8 cellular contexts compared by ENCODE assay signal in the genomic region with DNA sequence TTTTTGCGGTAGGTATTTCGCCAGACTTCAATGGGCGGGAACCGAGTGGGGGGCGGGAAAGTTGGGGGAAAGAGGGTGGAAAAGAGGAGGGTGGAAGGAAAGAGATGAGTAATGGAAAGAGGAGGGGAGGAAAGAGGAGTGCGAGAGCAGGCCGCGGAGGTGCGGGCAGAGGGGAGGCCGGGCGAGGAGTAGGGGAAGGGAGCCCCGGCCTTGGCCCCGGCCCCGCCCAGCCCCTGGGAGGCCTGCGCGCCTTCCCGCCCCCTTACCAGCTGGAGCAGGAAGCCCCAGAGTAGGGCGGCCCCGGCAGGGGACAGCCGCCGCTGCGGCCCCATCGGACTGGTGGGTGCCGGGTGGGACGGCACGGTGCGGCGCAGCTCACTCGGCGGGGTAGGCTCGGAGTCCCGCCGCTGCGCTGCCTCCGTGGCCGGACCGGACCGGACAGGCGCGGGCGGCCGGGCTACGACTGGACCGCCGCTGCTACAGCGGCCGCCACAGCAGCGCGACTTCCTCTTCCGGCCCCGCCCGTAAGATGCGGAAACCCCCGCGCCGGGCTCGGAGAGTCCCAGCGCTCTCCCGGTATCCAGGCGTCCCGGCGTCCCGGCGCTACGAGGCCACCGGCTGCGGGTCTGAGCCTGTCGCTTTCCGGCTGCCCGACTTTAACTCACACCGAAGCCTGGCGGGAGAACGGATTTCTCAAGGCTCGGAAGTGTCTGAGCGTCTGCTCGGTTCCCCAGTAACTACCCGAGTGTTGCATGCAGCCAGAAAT. TPM values are rescaled to one million over a fixed set of nuclear protein-coding genes. Genes with fewer than 3 reads are reported as not detected.
DNase-seq lines count a peak whose midpoint lies in the region; ATAC-seq and TF ChIP-seq lines count a peak whose summit lies in the region.

A gene with protein sequence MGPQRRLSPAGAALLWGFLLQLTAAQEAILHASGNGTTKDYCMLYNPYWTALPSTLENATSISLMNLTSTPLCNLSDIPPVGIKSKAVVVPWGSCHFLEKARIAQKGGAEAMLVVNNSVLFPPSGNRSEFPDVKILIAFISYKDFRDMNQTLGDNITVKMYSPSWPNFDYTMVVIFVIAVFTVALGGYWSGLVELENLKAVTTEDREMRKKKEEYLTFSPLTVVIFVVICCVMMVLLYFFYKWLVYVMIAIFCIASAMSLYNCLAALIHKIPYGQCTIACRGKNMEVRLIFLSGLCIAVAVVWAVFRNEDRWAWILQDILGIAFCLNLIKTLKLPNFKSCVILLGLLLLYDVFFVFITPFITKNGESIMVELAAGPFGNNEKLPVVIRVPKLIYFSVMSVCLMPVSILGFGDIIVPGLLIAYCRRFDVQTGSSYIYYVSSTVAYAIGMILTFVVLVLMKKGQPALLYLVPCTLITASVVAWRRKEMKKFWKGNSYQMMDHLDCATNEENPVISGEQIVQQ (minus strand): TSS at position 505 of the 766 bp plus-strand sequence. CDS start 173 bp downstream, at position 332.

- no peaks in the 10 kb centered on the region for H3K27me3 ChIP-seq in muscle layer of duodenum (ENCODE audit: low read depth, low read length)

- H3K36me3 ChIP-seq in muscle layer of duodenum (ENCODE audit: control insufficient read depth in 1 of 2, insufficient read depth in 2 of 2, low read length in 2 of 2), result no peaks in the 10 kb centered on the region

- peak within 1 kb of the TSS; percentile 88 for H3K4me3 Mint-ChIP-seq in activated T-cell treated with anti-CD3 and anti-CD28 coated beads, Interleukin-2, amount 50 U/mL, for 24 hours

- peak within 1 kb of the TSS; percentile 98 for H3K27ac ChIP-seq in muscle layer of duodenum (ENCODE audit: low read length)

- peak; percentile 1 for DNase-seq in DMS153 treated with DMSO at 0.1 percent for 48 hours (lab: John Stamatoyannopoulos, UW; ENCODE audit: unreplicated experiment)
- peak; percentile 90 for DNase-seq in activated T-cell treated with anti-CD3 and anti-CD28 coated beads, Interleukin-2, amount 50 U/mL, for 24 hours
- peak; percentile 74 for DNase-seq in stimulated activated CD8-positive, alpha-beta memory T cell treated with anti-CD3 and anti-CD28 coated beads, Interleukin-7, amount 100 ng/mL, for 24 hours (ENCODE audit: low read depth)

- ATAC-seq in GM21576 (IDR thresholded peaks at IDR 0.05; ENCODE audit: unreplicated experiment) (peak; percentile 79), esophagus mucosa (peak; percentile 93)

- H3K9me3 ChIP-seq in muscle layer of duodenum (ENCODE audit: control insufficient read depth in 1 of 2, low read length in 2 of 2), result no peaks in the 10 kb centered on the region

- TF ChIP-seq RAD21 in Ishikawa (IDR thresholded peaks at IDR 0.05; ENCODE audit: low read depth), result no peak

- TF ChIP-seq EP300 in Ishikawa (IDR thresholded peaks at IDR 0.05; ENCODE audit: borderline replicate concordance), result no peak

- peaks cover 66% of the 10 kb centered on the region for H3K4me1 Mint-ChIP-seq in activated T-cell treated with anti-CD3 and anti-CD28 coated beads, Interleukin-2, amount 50 U/mL, for 24 hours (ENCODE audit: low read depth)

- peak within 1 kb of the TSS; percentile 98 for H3K27ac Mint-ChIP-seq in activated T-cell treated with anti-CD3 and anti-CD28 coated beads, Interleukin-2, amount 50 U/mL, for 24 hours

- H3K4me1 ChIP-seq in muscle layer of duodenum (ENCODE audit: control insufficient read depth in 1 of 2, insufficient read depth in 2 of 2, low read length in 2 of 2), result peaks cover 3 to 8% of the 10 kb centered on the region in 2 donors

- H3K4me3 ChIP-seq in muscle layer of duodenum (ENCODE audit: low read depth in 1 of 2, low read length in 2 of 2), result peak within 1 kb of the TSS; percentile 77 to 95

- no peaks in the 10 kb centered on the region for H3K9me3 Mint-ChIP-seq in activated T-cell treated with anti-CD3 and anti-CD28 coated beads, Interleukin-2, amount 50 U/mL, for 24 hours

- H3K27me3 Mint-ChIP-seq in activated T-cell treated with anti-CD3 and anti-CD28 coated beads, Interleukin-2, amount 50 U/mL, for 24 hours, result no peaks in the 10 kb centered on the region

- H3K36me3 Mint-ChIP-seq in activated T-cell treated with anti-CD3 and anti-CD28 coated beads, Interleukin-2, amount 50 U/mL, for 24 hours (ENCODE audit: low read depth), result peaks cover 38% of the 10 kb centered on the region

TF ChIP-seq in Ishikawa, 13 proteins besides CTCF, POLR2A, EP300 and RAD21 (continues in another document):
- TF ChIP-seq YY1 (IDR thresholded peaks at IDR 0.05; ENCODE audit: low read depth), result peak; percentile 10; the same call in 1 of the 2 replicates
- TF ChIP-seq EGR1 (IDR thresholded peaks at IDR 0.05), result no peak
- no peak for TF ChIP-seq ZBTB7A (IDR thresholded peaks at IDR 0.05; ENCODE audit: low read depth)
- TF ChIP-seq TAF1 (IDR thresholded peaks at IDR 0.05; ENCODE audit: low read depth), result peak; percentile 84
- TF ChIP-seq, protein P1, sequence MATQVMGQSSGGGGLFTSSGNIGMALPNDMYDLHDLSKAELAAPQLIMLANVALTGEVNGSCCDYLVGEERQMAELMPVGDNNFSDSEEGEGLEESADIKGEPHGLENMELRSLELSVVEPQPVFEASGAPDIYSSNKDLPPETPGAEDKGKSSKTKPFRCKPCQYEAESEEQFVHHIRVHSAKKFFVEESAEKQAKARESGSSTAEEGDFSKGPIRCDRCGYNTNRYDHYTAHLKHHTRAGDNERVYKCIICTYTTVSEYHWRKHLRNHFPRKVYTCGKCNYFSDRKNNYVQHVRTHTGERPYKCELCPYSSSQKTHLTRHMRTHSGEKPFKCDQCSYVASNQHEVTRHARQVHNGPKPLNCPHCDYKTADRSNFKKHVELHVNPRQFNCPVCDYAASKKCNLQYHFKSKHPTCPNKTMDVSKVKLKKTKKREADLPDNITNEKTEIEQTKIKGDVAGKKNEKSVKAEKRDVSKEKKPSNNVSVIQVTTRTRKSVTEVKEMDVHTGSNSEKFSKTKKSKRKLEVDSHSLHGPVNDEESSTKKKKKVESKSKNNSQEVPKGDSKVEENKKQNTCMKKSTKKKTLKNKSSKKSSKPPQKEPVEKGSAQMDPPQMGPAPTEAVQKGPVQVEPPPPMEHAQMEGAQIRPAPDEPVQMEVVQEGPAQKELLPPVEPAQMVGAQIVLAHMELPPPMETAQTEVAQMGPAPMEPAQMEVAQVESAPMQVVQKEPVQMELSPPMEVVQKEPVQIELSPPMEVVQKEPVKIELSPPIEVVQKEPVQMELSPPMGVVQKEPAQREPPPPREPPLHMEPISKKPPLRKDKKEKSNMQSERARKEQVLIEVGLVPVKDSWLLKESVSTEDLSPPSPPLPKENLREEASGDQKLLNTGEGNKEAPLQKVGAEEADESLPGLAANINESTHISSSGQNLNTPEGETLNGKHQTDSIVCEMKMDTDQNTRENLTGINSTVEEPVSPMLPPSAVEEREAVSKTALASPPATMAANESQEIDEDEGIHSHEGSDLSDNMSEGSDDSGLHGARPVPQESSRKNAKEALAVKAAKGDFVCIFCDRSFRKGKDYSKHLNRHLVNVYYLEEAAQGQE (IDR thresholded peaks at IDR 0.05; ENCODE audit: low read depth), result no peak
- TF ChIP-seq, protein P2, sequence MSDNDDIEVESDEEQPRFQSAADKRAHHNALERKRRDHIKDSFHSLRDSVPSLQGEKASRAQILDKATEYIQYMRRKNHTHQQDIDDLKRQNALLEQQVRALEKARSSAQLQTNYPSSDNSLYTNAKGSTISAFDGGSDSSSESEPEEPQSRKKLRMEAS (IDR thresholded peaks at IDR 0.05), result peak; percentile 14
- TF ChIP-seq CEBPB (IDR thresholded peaks at IDR 0.05), result peak; percentile 66; the same call in 1 of the 2 replicates
- no peak for TF ChIP-seq TEAD4 (IDR thresholded peaks at IDR 0.05)
- TF ChIP-seq FOXM1 (IDR thresholded peaks at IDR 0.05; ENCODE audit: borderline replicate concordance, low read depth), result no peak
- no peak for TF ChIP-seq CREB1 (IDR thresholded peaks at IDR 0.05; ENCODE audit: low read depth)

TF ChIP-seq in PFSK-1, 5 proteins besides CTCF, POLR2A, EP300 and RAD21:
- TF ChIP-seq FOXP2 (optimal IDR thresholded peaks at IDR 0.05; ENCODE audit: borderline replicate concordance, extremely low read depth, extremely low read length, insufficient read depth) (peak; percentile 69), TAF1 (IDR thresholded peaks at IDR 0.05; ENCODE audit: borderline replicate concordance, insufficient read depth, low read length) (no peak; the same call in 1 of the 2 replicates), POLR2AphosphoS5 (IDR thresholded peaks at IDR 0.05; ENCODE audit: low read depth, low read length) (peak; percentile 82)
- TF ChIP-seq, protein P1 (IDR thresholded peaks at IDR 0.05; ENCODE audit: insufficient read depth in 1 of 2, low read depth in 2 of 2, low read length in 2 of 2), result no peak

RNA-seq across cellular contexts. Expression of the gene that starts here (rescaled TPM):
- 22.5 TPM for polyA plus RNA-seq in PFSK-1 (2012; ENCODE audit: insufficient read length, low read depth)
- total RNA-seq in esophagus mucosa, result 52.8 TPM

Comparison
In these comparisons a context has a peak if more than half of its experiments do, and no peak if none do; other contexts are left out.
1. Peak in every context shown above with its lines: DNase-seq, ATAC-seq, H3K4me3 ChIP-seq and H3K27ac ChIP-seq.
2. DNase-seq: peak in every context shown above with its lines; median percentile 90 in activated T-cell treated with anti-CD3 and anti-CD28 coated beads, Interleukin-2, amount 50 U/mL, for 24 hours; 74 in stimulated activated CD8-positive, alpha-beta memory T cell treated with anti-CD3 and anti-CD28 coated beads, Interleukin-7, amount 100 ng/mL, for 24 hours; 1 in DMS153 treated with DMSO at 0.1 percent for 48 hours.